In the genomic region with DNA sequence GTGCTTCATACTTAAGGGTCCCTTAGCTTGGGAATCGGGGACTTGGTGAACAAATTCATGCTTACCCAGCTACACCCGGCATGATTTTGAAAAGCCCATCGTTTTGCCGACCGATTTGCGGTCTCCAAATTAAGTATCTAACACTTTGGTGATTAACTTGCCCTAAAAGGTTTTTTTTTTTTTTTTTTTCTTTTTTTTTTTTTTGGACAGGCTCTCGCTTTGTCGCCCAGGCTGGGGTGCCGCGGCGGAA, we compare ENCODE assay signal across 7 cellular contexts. TPM values are rescaled to one million over a fixed set of nuclear protein-coding genes. Genes with fewer than 3 reads are reported as not detected.
A peak's percentile ranks its signal among the peaks of the same experiment; 100 is the strongest.
DNase-seq lines count a peak whose midpoint lies in the region; ATAC-seq and TF ChIP-seq lines count a peak whose summit lies in the region.

No MANE protein-coding gene starts in this region.

- no peak for TF ChIP-seq CTCF in HL-60 (IDR thresholded peaks at IDR 0.05; ENCODE audit: insufficient read depth, low read length)

- peaks cover 38% of the 10 kb centered on the region for H3K36me3 Mint-ChIP-seq in activated T-helper 1 cell treated with anti-CD3 and anti-CD28 coated beads, Interleukin-12 subunit alpha, Interleukin-12 subunit beta, Interleukin-2, Interleukin-4 antibody, amounts not matched to agents 30 ng/mL and 10 ng/mL and 1 ng/mL, durations not matched to agents 14 hours and 24 hours and 36 hours (ENCODE audit: low read depth)
- peaks cover 33 to 52% of the 10 kb centered on the region in 2 donors for H3K36me3 Mint-ChIP-seq in stimulated activated naive B cell treated with anti-CD40 and anti-IgM and Interleukin-4, amounts not matched to agents 10 μg/mL and 1 μg/mL and 100 μg/mL, for 72 hours

- no peaks in the 10 kb centered on the region for H3K9me3 Mint-ChIP-seq in activated T-helper 1 cell treated with anti-CD3 and anti-CD28 coated beads, Interleukin-12 subunit alpha, Interleukin-12 subunit beta, Interleukin-2, Interleukin-4 antibody, amounts not matched to agents 30 ng/mL and 10 ng/mL and 1 ng/mL, durations not matched to agents 14 hours and 24 hours and 36 hours
- no peaks in the 10 kb centered on the region for H3K9me3 Mint-ChIP-seq in stimulated activated naive B cell treated with anti-CD40 and anti-IgM and Interleukin-4, amounts not matched to agents 10 μg/mL and 1 μg/mL and 100 μg/mL, for 72 hours

- H3K27me3 ChIP-seq in HL-60 (ENCODE audit: insufficient read depth, poor library complexity, severe bottlenecking) (no peaks in the 10 kb centered on the region), iPS-18a (ENCODE audit: control insufficient read depth, insufficient read depth, low read length) (no peaks in the 10 kb centered on the region)

- peak in 1 of 2 donors; percentile 0 for ATAC-seq in stimulated activated naive B cell treated with anti-CD40 and anti-IgM and Interleukin-4, amounts not matched to agents 10 μg/mL and 1 μg/mL and 100 μg/mL, for 72 hours (replicated peaks)
- ATAC-seq in HG03045 (IDR thresholded peaks at IDR 0.05; ENCODE audit: unreplicated experiment), result no peak
- ATAC-seq in GM19324 (IDR thresholded peaks at IDR 0.05; ENCODE audit: low FRiP score, unreplicated experiment), result no peak

- intact Hi-C loops in activated T-helper 1 cell treated with anti-CD3 and anti-CD28 coated beads, Interleukin-12 subunit alpha, Interleukin-12 subunit beta, Interleukin-2, Interleukin-4 antibody, amounts not matched to agents 30 ng/mL and 10 ng/mL and 1 ng/mL, durations not matched to agents 14 hours and 24 hours and 36 hours (cut with micrococcal nuclease), result loop anchor here (1.0 to 5.0 kb wide), 9 partner anchors 8 to 1245 kb away; partner anchors contain the start of genes CINP, DYNC1H1, TECPR2 and WDR20

- H3K9me3 ChIP-seq in iPS-18a (ENCODE audit: control insufficient read depth, low read depth, low read length), result no peaks in the 10 kb centered on the region

- no peak for DNase-seq in HL-60 (ENCODE audit: low read depth in 1 of 2, low spot score in 1 of 2)
- no peak for DNase-seq in activated T-helper 1 cell treated with anti-CD3 and anti-CD28 coated beads, Interleukin-12 subunit alpha, Interleukin-12 subunit beta, Interleukin-2, Interleukin-4 antibody, amounts not matched to agents 30 ng/mL and 10 ng/mL and 1 ng/mL, durations not matched to agents 14 hours and 24 hours and 36 hours (ENCODE audit: low spot score)
- DNase-seq in stimulated activated naive B cell treated with anti-CD40 and anti-IgM and Interleukin-4, amounts not matched to agents 10 μg/mL and 1 μg/mL and 100 μg/mL, for 72 hours, result no peak
- no peak for DNase-seq in HPDE6-E6E7 (ENCODE audit: extremely low spot score)

- H3K4me3 Mint-ChIP-seq in activated T-helper 1 cell treated with anti-CD3 and anti-CD28 coated beads, Interleukin-12 subunit alpha, Interleukin-12 subunit beta, Interleukin-2, Interleukin-4 antibody, amounts not matched to agents 30 ng/mL and 10 ng/mL and 1 ng/mL, durations not matched to agents 14 hours and 24 hours and 36 hours, result peak overlapping the region; percentile 93
- H3K4me3 Mint-ChIP-seq in stimulated activated naive B cell treated with anti-CD40 and anti-IgM and Interleukin-4, amounts not matched to agents 10 μg/mL and 1 μg/mL and 100 μg/mL, for 72 hours, result peak overlapping the region; percentile 91 to 92

- peak overlapping the region; percentile 92 for H3K9ac ChIP-seq in iPS-18a (ENCODE audit: low read length)

- H3K4me1 Mint-ChIP-seq in activated T-helper 1 cell treated with anti-CD3 and anti-CD28 coated beads, Interleukin-12 subunit alpha, Interleukin-12 subunit beta, Interleukin-2, Interleukin-4 antibody, amounts not matched to agents 30 ng/mL and 10 ng/mL and 1 ng/mL, durations not matched to agents 14 hours and 24 hours and 36 hours (ENCODE audit: low read depth), result peaks cover 58% of the 10 kb centered on the region
- H3K4me1 Mint-ChIP-seq in stimulated activated naive B cell treated with anti-CD40 and anti-IgM and Interleukin-4, amounts not matched to agents 10 μg/mL and 1 μg/mL and 100 μg/mL, for 72 hours, result peaks cover 34 to 53% of the 10 kb centered on the region in 2 donors

- peak overlapping the region; percentile 62 for H3K4me3 ChIP-seq in HL-60 (replicated peaks; ENCODE audit: insufficient read depth, low read length)
- peak overlapping the region; percentile 75 for H3K4me3 ChIP-seq in iPS-18a (ENCODE audit: low read length)

- no peaks in the 10 kb centered on the region for H3K27me3 Mint-ChIP-seq in activated T-helper 1 cell treated with anti-CD3 and anti-CD28 coated beads, Interleukin-12 subunit alpha, Interleukin-12 subunit beta, Interleukin-2, Interleukin-4 antibody, amounts not matched to agents 30 ng/mL and 10 ng/mL and 1 ng/mL, durations not matched to agents 14 hours and 24 hours and 36 hours (ENCODE audit: insufficient read depth)
- H3K27me3 Mint-ChIP-seq in stimulated activated naive B cell treated with anti-CD40 and anti-IgM and Interleukin-4, amounts not matched to agents 10 μg/mL and 1 μg/mL and 100 μg/mL, for 72 hours, result no peaks in the 10 kb centered on the region

- peaks cover 15% of the 10 kb centered on the region for H3K4me1 ChIP-seq in iPS-18a (ENCODE audit: control insufficient read depth, low read depth, low read length)

- peak overlapping the region; percentile 93 for H3K27ac Mint-ChIP-seq in activated T-helper 1 cell treated with anti-CD3 and anti-CD28 coated beads, Interleukin-12 subunit alpha, Interleukin-12 subunit beta, Interleukin-2, Interleukin-4 antibody, amounts not matched to agents 30 ng/mL and 10 ng/mL and 1 ng/mL, durations not matched to agents 14 hours and 24 hours and 36 hours
- H3K27ac Mint-ChIP-seq in stimulated activated naive B cell treated with anti-CD40 and anti-IgM and Interleukin-4, amounts not matched to agents 10 μg/mL and 1 μg/mL and 100 μg/mL, for 72 hours, result peak overlapping the region; percentile 97

- H3K36me3 ChIP-seq in iPS-18a (ENCODE audit: control insufficient read depth, low read depth, low read length), result peaks cover 32% of the 10 kb centered on the region

- H3K27ac ChIP-seq in HL-60 (replicated peaks), result peak overlapping the region; percentile 92
- H3K27ac ChIP-seq in iPS-18a (ENCODE audit: low read length), result peak overlapping the region; percentile 83

RNA-seq across cellular contexts. Expression of gene HSP90AA1, which starts 0.8 kb away (rescaled TPM):
- total RNA-seq in activated T-helper 1 cell treated with anti-CD3 and anti-CD28 coated beads, Interleukin-12 subunit alpha, Interleukin-12 subunit beta, Interleukin-2, Interleukin-4 antibody, amounts not matched to agents 30 ng/mL and 10 ng/mL and 1 ng/mL, durations not matched to agents 14 hours and 24 hours and 36 hours, result 993 and 995 TPM in 2 replicates

RNA-seq across cellular contexts. Expression of gene WDR20, which starts 52.0 kb away (rescaled TPM):
- total RNA-seq in activated T-helper 1 cell treated with anti-CD3 and anti-CD28 coated beads, Interleukin-12 subunit alpha, Interleukin-12 subunit beta, Interleukin-2, Interleukin-4 antibody, amounts not matched to agents 30 ng/mL and 10 ng/mL and 1 ng/mL, durations not matched to agents 14 hours and 24 hours and 36 hours, result 33.9 and 34.2 TPM in 2 replicates
